ENCODE assay signal across 2 cellular contexts in genomic region chr10:49183596-49184542, GRCh38.
A peak's percentile ranks its signal among the peaks of the same experiment; 100 is the strongest.
TF ChIP-seq lines count a peak whose summit lies in the region.

No MANE protein-coding gene starts in this region.

TF ChIP-seq in liver, 16 proteins besides CTCF, POLR2A, EP300 and RAD21:
- TF ChIP-seq FOXA2 (IDR thresholded peaks at IDR 0.05), result no peak
- no peak for TF ChIP-seq SP1 (IDR thresholded peaks at IDR 0.05)
- TF ChIP-seq ZBTB33 (IDR thresholded peaks at IDR 0.05), result no peak
- TF ChIP-seq RXRA (IDR thresholded peaks at IDR 0.05), result no peak
- TF ChIP-seq JUND (IDR thresholded peaks at IDR 0.05), result no peak
- peak; percentile 23 for TF ChIP-seq NR2F2 (IDR thresholded peaks at IDR 0.05)

TF ChIP-seq in HepG2, 621 proteins besides CTCF, POLR2A, EP300 and RAD21:
- no peak for TF ChIP-seq ESRRA (CRISPR knock-in tag; IDR thresholded peaks at IDR 0.05; ENCODE audit: low read depth)
- no peak for TF ChIP-seq ZNF232 (CRISPR knock-in tag; IDR thresholded peaks at IDR 0.05; ENCODE audit: borderline replicate concordance)
- TF ChIP-seq ZNF501 (CRISPR knock-in tag; IDR thresholded peaks at IDR 0.05), result no peak
- no peak for TF ChIP-seq ZSCAN30 (CRISPR knock-in tag; IDR thresholded peaks at IDR 0.05)
- TF ChIP-seq PRDM4 (CRISPR knock-in tag; IDR thresholded peaks at IDR 0.05; ENCODE audit: borderline replicate concordance), result no peak
- TF ChIP-seq ZNF160 (CRISPR knock-in tag; IDR thresholded peaks at IDR 0.05), result no peak
- no peak for TF ChIP-seq ZNF264 (CRISPR knock-in tag; IDR thresholded peaks at IDR 0.05)
- no peak for TF ChIP-seq SP140L (CRISPR knock-in tag; IDR thresholded peaks at IDR 0.05; ENCODE audit: borderline replicate concordance)
- no peak for TF ChIP-seq SETDB1 (CRISPR knock-in tag; IDR thresholded peaks at IDR 0.05; ENCODE audit: borderline replicate concordance)
- TF ChIP-seq, protein P1, sequence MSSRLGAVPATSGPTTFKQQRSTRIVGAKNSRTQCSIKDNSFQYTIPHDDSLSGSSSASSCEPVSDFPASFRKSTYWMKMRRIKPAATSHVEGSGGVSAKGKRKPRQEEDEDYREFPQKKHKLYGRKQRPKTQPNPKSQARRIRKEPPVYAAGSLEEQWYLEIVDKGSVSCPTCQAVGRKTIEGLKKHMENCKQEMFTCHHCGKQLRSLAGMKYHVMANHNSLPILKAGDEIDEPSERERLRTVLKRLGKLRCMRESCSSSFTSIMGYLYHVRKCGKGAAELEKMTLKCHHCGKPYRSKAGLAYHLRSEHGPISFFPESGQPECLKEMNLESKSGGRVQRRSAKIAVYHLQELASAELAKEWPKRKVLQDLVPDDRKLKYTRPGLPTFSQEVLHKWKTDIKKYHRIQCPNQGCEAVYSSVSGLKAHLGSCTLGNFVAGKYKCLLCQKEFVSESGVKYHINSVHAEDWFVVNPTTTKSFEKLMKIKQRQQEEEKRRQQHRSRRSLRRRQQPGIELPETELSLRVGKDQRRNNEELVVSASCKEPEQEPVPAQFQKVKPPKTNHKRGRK (CRISPR knock-in tag; IDR thresholded peaks at IDR 0.05), result no peak
- no peak for TF ChIP-seq ZNF142 (CRISPR knock-in tag; IDR thresholded peaks at IDR 0.05)
- TF ChIP-seq NR2C2 (CRISPR knock-in tag; IDR thresholded peaks at IDR 0.05; ENCODE audit: borderline replicate concordance), result no peak
- TF ChIP-seq CBX1 (IDR thresholded peaks at IDR 0.05; ENCODE audit: low read depth), result no peak
- no peak for TF ChIP-seq HMGXB3 (CRISPR knock-in tag; IDR thresholded peaks at IDR 0.05; ENCODE audit: borderline replicate concordance)
- no peak for TF ChIP-seq RARG (CRISPR knock-in tag; IDR thresholded peaks at IDR 0.05; ENCODE audit: low read depth)
TF ChIP-seq in HepG2: peak in this region for 0.
